ENCODE assay signal across 16 cellular contexts in genomic region chr2:39667881-39668276, GRCh38. TPM values are rescaled to one million over a fixed set of nuclear protein-coding genes. Genes with fewer than 3 reads are reported as not detected.
"Had no signal": no experiment of that assay in that cellular context is flagged by ENCODE, and none has a peak within 500 bp of the region (broad histone marks: within the 10 kb centered on the region; RNA-seq: fewer than 3 reads in every experiment).

No MANE protein-coding gene starts in this region.

- H3K36me3 ChIP-seq: cardiac muscle cell, esophagus muscularis mucosa, neutrophil, transverse colon had no signal

- H3K9me3 ChIP-seq: esophagus muscularis mucosa, neutrophil, transverse colon had no signal

- H3K36me3 Mint-ChIP-seq: immature natural killer cell had no signal

- H3K4me3 ChIP-seq: esophagus muscularis mucosa, skin epidermis, transverse colon had no signal

- ATAC-seq: SK-N-SH treated with all-trans-retinoic acid at 6 μM for 48 hours had no signal

- H3K27ac Mint-ChIP-seq: immature natural killer cell had no signal

- H3K27ac ChIP-seq: cardiac muscle cell, esophagus muscularis mucosa, neutrophil, skin epidermis, transverse colon had no signal

- DNase-seq: activated CD4-positive, alpha-beta T cell treated with anti-CD3 and anti-CD28 coated beads for 1 hour; activated CD4-positive, alpha-beta T cell treated with anti-CD3 and anti-CD28 coated beads, Interleukin-2, amount 50 U/mL, for 4 hours; activated naive CD4-positive, alpha-beta T cell treated with Interleukin-2 at 50 U/mL for 16 hours; activated T-cell treated with anti-CD3 and anti-CD28 coated beads for 4 hours; immature natural killer cell; retina; stimulated activated CD4-positive, alpha-beta T cell treated with anti-CD3 and anti-CD28 coated beads, Interleukin-4, amount 100 ng/mL, for 24 hours; stimulated activated naive CD4-positive, alpha-beta T cell treated with Interleukin-2 at 50 U/mL for 16 hours; T-helper 1 cell; T1000; transverse colon had no signal

RNA-seq across cellular contexts. Expression of gene TMEM178A, which starts 2.2 kb away (rescaled TPM):
- polyA plus RNA-seq: immature natural killer cell had no signal
